8 cellular contexts compared by ENCODE assay signal in genomic region chr1:118077331-118078055, GRCh38.
DNase-seq lines count a peak whose midpoint lies in the region; ATAC-seq and TF ChIP-seq lines count a peak whose summit lies in the region.

No MANE protein-coding gene starts in this region.

- no peaks in the 10 kb centered on the region for H3K4me1 ChIP-seq in HEK293 (ENCODE audit: control insufficient read depth, insufficient read depth, low read length)

- H3K4me3 ChIP-seq in AG04449 (ENCODE audit: low read depth, low read length) (no peak overlapping the region), HEK293 (ENCODE audit: low read depth, low read length) (no peak overlapping the region), MG63 (no peak overlapping the region)

- POLR2A ChIA-PET in AG04449 (lab: Yijun Ruan, JAX), result no interaction called here
- POLR2A ChIA-PET in HEK293 (lab: Yijun Ruan, JAX), result no interaction called here

- H3K36me3 ChIP-seq in HEK293 (ENCODE audit: control insufficient read depth in 2 of 2, insufficient read depth in 1 of 2, low read length in 2 of 2) (no peaks in the 10 kb centered on the region), MG63 (no peaks in the 10 kb centered on the region)

- H3K27me3 ChIP-seq in MG63, result no peaks in the 10 kb centered on the region

- H3K27ac ChIP-seq in HEK293 (ENCODE audit: extremely low read depth, low read depth, low read length), result no peak overlapping the region

- CTCF ChIA-PET in AG04449 (lab: Yijun Ruan, JAX) (interaction anchor here (0.7 to 2.5 kb wide), 16 partner anchors 9 to 974 kb away, joined by 3 to 11 read pairs (median 3); no protein-coding TSS in a partner anchor), HEK293 (lab: Yijun Ruan, JAX) (interaction anchor here (0.6 to 2.0 kb wide), 15 partner anchors 17 to 1290 kb away, joined by 3 to 11 read pairs (median 3); no protein-coding TSS in a partner anchor)

- ATAC-seq in GM19452 (IDR thresholded peaks at IDR 0.05; ENCODE audit: unreplicated experiment), result no peak

- no peaks in the 10 kb centered on the region for H3K9me3 ChIP-seq in HEK293 (ENCODE audit: control insufficient read depth, insufficient read depth, low read depth, low read length)
- no peaks in the 10 kb centered on the region for H3K9me3 ChIP-seq in MG63

- DNase-seq in AG04449 (ENCODE audit: low read depth, low spot score) (no peak), SHP77 treated with DMSO at 0.1 percent for 48 hours (lab: John Stamatoyannopoulos, UW) (peak; percentile 42), iPS DF 4.7 (ENCODE audit: extremely low read depth, low spot score) (peak; percentile 49), NCI-H1436 (lab: John Stamatoyannopoulos, UW) (no peak), MG63 (no peak), T1000 (lab: John Stamatoyannopoulos, UW) (no peak)

- TF ChIP-seq CTCF in AG04449 (IDR thresholded peaks at IDR 0.05; ENCODE audit: insufficient read depth, low read length, missing control alignments), result peak; percentile 15
- TF ChIP-seq CTCF in HEK293 (tag by site-specific recombination; IDR thresholded peaks at IDR 0.05), result no peak

TF ChIP-seq in HEK293, 187 proteins besides CTCF, POLR2A, EP300 and RAD21:
- no peak for TF ChIP-seq YY2 (tag by site-specific recombination; IDR thresholded peaks at IDR 0.05)
- no peak for TF ChIP-seq ZNF23 (tag by site-specific recombination; IDR thresholded peaks at IDR 0.05; ENCODE audit: borderline replicate concordance)
- no peak for TF ChIP-seq ZNF391 (tag by site-specific recombination; IDR thresholded peaks at IDR 0.05; ENCODE audit: borderline replicate concordance, low read depth)
- TF ChIP-seq ZBTB48 (tag by site-specific recombination; IDR thresholded peaks at IDR 0.05), result no peak
- no peak for TF ChIP-seq ATF2 (tag by site-specific recombination; IDR thresholded peaks at IDR 0.05; ENCODE audit: low read depth)
- no peak for TF ChIP-seq ZBTB49 (tag by site-specific recombination; IDR thresholded peaks at IDR 0.05; ENCODE audit: low read depth)
- peak; percentile 79 for TF ChIP-seq ZNF654 (tag by site-specific recombination; IDR thresholded peaks at IDR 0.05; ENCODE audit: low read depth)
- peak; percentile 45; the same call in 1 of the 2 replicates for TF ChIP-seq ZNF362 (tag by site-specific recombination; IDR thresholded peaks at IDR 0.05)
TF ChIP-seq in HEK293: peak in this region for 2.

Comparison
In these comparisons a context has a peak if more than half of its experiments do, and no peak if none do; other contexts are left out.
1. DNase-seq: peak in SHP77 treated with DMSO at 0.1 percent for 48 hours (single experiment) and iPS DF 4.7 (single experiment); none in AG04449 (single experiment), NCI-H1436 (single experiment), MG63 (single experiment) and T1000 (single experiment).